14 cellular contexts compared by ENCODE assay signal in genomic region chr12:22477166-22477893, GRCh38.
DNase-seq lines count a peak whose midpoint lies in the region; ATAC-seq and TF ChIP-seq lines count a peak whose summit lies in the region.
"Had no signal": no experiment of that assay in that cellular context is flagged by ENCODE, and none has a peak within 500 bp of the region (broad histone marks: within the 10 kb centered on the region; RNA-seq: fewer than 3 reads in every experiment).

No MANE protein-coding gene starts in this region.

- peak overlapping the region; percentile 13 for H3K27ac ChIP-seq in RWPE2 (ENCODE audit: poor library complexity, severe bottlenecking)

- H3K4me3 ChIP-seq in RWPE2 (ENCODE audit: severe bottlenecking) (no peak overlapping the region), fibroblast of mammary gland (ENCODE audit: control insufficient read depth, low read depth, low read length) (no peak overlapping the region)

- TF ChIP-seq CTCF in RWPE2 (IDR thresholded peaks at IDR 0.05; ENCODE audit: poor library complexity, severe bottlenecking): no peak
- TF ChIP-seq CTCF in fibroblast of mammary gland (conservative IDR thresholded peaks at IDR 0.05; ENCODE audit: control insufficient read depth, insufficient read depth, low read depth, low read length): no peak

- H3K36me3 Mint-ChIP-seq in activated T-cell treated with anti-CD3 and anti-CD28 coated beads, Interleukin-2, amount 50 U/mL, for 72 hours (ENCODE audit: insufficient read depth in 2 of 2): peaks cover 7 to 9% of the 10 kb centered on the region in 2 donors
- H3K36me3 Mint-ChIP-seq in stimulated activated effector memory CD8-positive, alpha-beta T cell treated with anti-CD3 and anti-CD28 coated beads, Interleukin-12 subunit alpha, Interleukin-12 subunit beta, amount 100 ng/mL, for 72 hours: peaks cover 45% of the 10 kb centered on the region

- H3K4me1 Mint-ChIP-seq in activated T-cell treated with anti-CD3 and anti-CD28 coated beads, Interleukin-2, amount 50 U/mL, for 72 hours (ENCODE audit: low read depth): peaks cover 28% of the 10 kb centered on the region
- H3K4me1 Mint-ChIP-seq in stimulated activated effector memory CD8-positive, alpha-beta T cell treated with anti-CD3 and anti-CD28 coated beads, Interleukin-12 subunit alpha, Interleukin-12 subunit beta, amount 100 ng/mL, for 72 hours: peaks cover 24% of the 10 kb centered on the region
- H3K4me1 Mint-ChIP-seq: WTC11 had no signal

- H3K9me3 Mint-ChIP-seq in activated T-cell treated with anti-CD3 and anti-CD28 coated beads, Interleukin-2, amount 50 U/mL, for 72 hours: no peaks in the 10 kb centered on the region
- H3K9me3 Mint-ChIP-seq in stimulated activated effector memory CD8-positive, alpha-beta T cell treated with anti-CD3 and anti-CD28 coated beads, Interleukin-12 subunit alpha, Interleukin-12 subunit beta, amount 100 ng/mL, for 72 hours: no peaks in the 10 kb centered on the region
- H3K9me3 Mint-ChIP-seq: effector memory CD8-positive, alpha-beta T cell; nephron progenitor cell; WTC11 had no signal

- peak overlapping the region; percentile 47 for H3K27ac Mint-ChIP-seq in activated T-cell treated with anti-CD3 and anti-CD28 coated beads, Interleukin-2, amount 50 U/mL, for 72 hours
- H3K27ac Mint-ChIP-seq in stimulated activated effector memory CD8-positive, alpha-beta T cell treated with anti-CD3 and anti-CD28 coated beads, Interleukin-12 subunit alpha, Interleukin-12 subunit beta, amount 100 ng/mL, for 72 hours: peak overlapping the region; percentile 11
- H3K27ac Mint-ChIP-seq: activated naive CD8-positive, alpha-beta T cell; WTC11 had no signal

- ATAC-seq in activated T-cell treated with anti-CD3 and anti-CD28 coated beads, Interleukin-2, amount 50 U/mL, for 72 hours (replicated peaks in 1 of 2): no peak
- ATAC-seq in RWPE2 (ENCODE audit: low read depth): no peak
- no peak for ATAC-seq in stimulated activated effector memory CD8-positive, alpha-beta T cell treated with anti-CD3 and anti-CD28 coated beads, Interleukin-12 subunit alpha, Interleukin-12 subunit beta, amount 100 ng/mL, for 72 hours
- ATAC-seq in SK-N-SH treated with all-trans-retinoic acid at 6 μM for 48 hours: no peak
- ATAC-seq: effector memory CD8-positive, alpha-beta T cell; WTC11 had no signal

- no peaks in the 10 kb centered on the region for H3K9me3 ChIP-seq in RWPE2 (ENCODE audit: severe bottlenecking)
- H3K9me3 ChIP-seq: BE2C had no signal

- H3K4me1 ChIP-seq in RWPE2 (ENCODE audit: insufficient read depth, poor library complexity, severe bottlenecking): no peaks in the 10 kb centered on the region
- H3K4me1 ChIP-seq: BE2C had no signal

- no peaks in the 10 kb centered on the region for H3K27me3 Mint-ChIP-seq in activated T-cell treated with anti-CD3 and anti-CD28 coated beads, Interleukin-2, amount 50 U/mL, for 72 hours (ENCODE audit: low read depth)
- H3K27me3 Mint-ChIP-seq: activated naive CD8-positive, alpha-beta T cell; effector memory CD8-positive, alpha-beta T cell had no signal

- H3K36me3 ChIP-seq in RWPE2 (ENCODE audit: low read depth): no peaks in the 10 kb centered on the region

- H3K27me3 ChIP-seq in RWPE2 (ENCODE audit: insufficient read depth, poor library complexity, severe bottlenecking): no peaks in the 10 kb centered on the region
- H3K27me3 ChIP-seq: BE2C had no signal

- H3K4me3 Mint-ChIP-seq in activated T-cell treated with anti-CD3 and anti-CD28 coated beads, Interleukin-2, amount 50 U/mL, for 72 hours: peak overlapping the region in 1 of 2 donors; percentile 18
- no peak overlapping the region for H3K4me3 Mint-ChIP-seq in stimulated activated effector memory CD8-positive, alpha-beta T cell treated with anti-CD3 and anti-CD28 coated beads, Interleukin-12 subunit alpha, Interleukin-12 subunit beta, amount 100 ng/mL, for 72 hours
- H3K4me3 Mint-ChIP-seq: activated naive CD8-positive, alpha-beta T cell; effector memory CD8-positive, alpha-beta T cell; nephron progenitor cell; WTC11 had no signal

- no peak for DNase-seq in activated T-cell treated with anti-CD3 and anti-CD28 coated beads, Interleukin-2, amount 50 U/mL, for 72 hours
- DNase-seq in activated T-cell treated with anti-CD3 and anti-CD28 coated beads, Interleukin-2, amount 50 U/mL, for 1 hour: no peak
- DNase-seq in RWPE2 (ENCODE audit: low spot score) (no peak), fibroblast of mammary gland (ENCODE audit: low read depth) (peak; percentile 80), HuH-7.5 (ENCODE audit: low spot score) (no peak), activated gamma-delta T cell treated with Interleukin-2 at 50 U/mL for 16 hours (no peak)
- no peak for DNase-seq in stimulated activated effector memory CD8-positive, alpha-beta T cell treated with anti-CD3 and anti-CD28 coated beads, Interleukin-12 subunit alpha, Interleukin-12 subunit beta, amount 100 ng/mL, for 72 hours (ENCODE audit: low spot score in 2 of 2)
- DNase-seq: BE2C; effector memory CD8-positive, alpha-beta T cell; NCI-H446; nephron progenitor cell had no signal

TF ChIP-seq in SK-N-SH treated with all-trans-retinoic acid at 6 μM for 48 hours, 23 proteins besides CTCF, POLR2A, EP300 and RAD21:
- no peak for TF ChIP-seq CSRNP3 (CRISPR knock-in tag; IDR thresholded peaks at IDR 0.05)
- no peak for TF ChIP-seq ZFP3 (CRISPR knock-in tag; IDR thresholded peaks at IDR 0.05)
- TF ChIP-seq ZNF565 (CRISPR knock-in tag; conservative IDR thresholded peaks at IDR 0.05; ENCODE audit: low read depth): no peak
- no peak for TF ChIP-seq TOX (CRISPR knock-in tag; IDR thresholded peaks at IDR 0.05; ENCODE audit: borderline replicate concordance)
- TF ChIP-seq CREB5 (CRISPR knock-in tag; IDR thresholded peaks at IDR 0.05; ENCODE audit: low read depth): no peak
- TF ChIP-seq TCF4 (CRISPR knock-in tag; IDR thresholded peaks at IDR 0.05; ENCODE audit: borderline replicate concordance): no peak
- TF ChIP-seq POU6F1 (CRISPR knock-in tag; IDR thresholded peaks at IDR 0.05; ENCODE audit: borderline replicate concordance, low read depth): no peak
- TF ChIP-seq RARB (CRISPR knock-in tag; IDR thresholded peaks at IDR 0.05): no peak
- TF ChIP-seq ESRRG (CRISPR knock-in tag; IDR thresholded peaks at IDR 0.05): no peak
- no peak for TF ChIP-seq ISL1 (CRISPR knock-in tag; IDR thresholded peaks at IDR 0.05)
